Comparison of ENCODE assay signal across 14 cellular contexts in genomic region chr10:856405-857157, GRCh38.
DNase-seq lines count a peak whose midpoint lies in the region; ATAC-seq and TF ChIP-seq lines count a peak whose summit lies in the region.
"Had no signal": no experiment of that assay in that cellular context is flagged by ENCODE, and none has a peak within 500 bp of the region (broad histone marks: within the 10 kb centered on the region; RNA-seq: fewer than 3 reads in every experiment).

No MANE protein-coding gene starts in this region.

- no peak overlapping the region for H4K8ac ChIP-seq in mesenchymal stem cell (ENCODE audit: low read length)

- no peak overlapping the region for H3K4ac ChIP-seq in mesenchymal stem cell (ENCODE audit: low read depth in 1 of 2, low read length in 2 of 2)

- H3K4me1 Mint-ChIP-seq in activated naive CD8-positive, alpha-beta T cell treated with anti-CD3 and anti-CD28 coated beads, Interleukin-2, amount 10 ng/mL, durations not matched to agents 7 days and 5 days = peaks cover 19% of the 10 kb centered on the region

- TF ChIP-seq CTCF in cardiac muscle cell (IDR thresholded peaks at IDR 0.05; ENCODE audit: low read depth, low read length) (no peak), uterus (IDR thresholded peaks at IDR 0.05) (no peak)

- peak overlapping the region; percentile 42 for H3K27ac Mint-ChIP-seq in activated naive CD8-positive, alpha-beta T cell treated with anti-CD3 and anti-CD28 coated beads, Interleukin-2, amount 10 ng/mL, durations not matched to agents 7 days and 5 days

- peak overlapping the region; percentile 3 for H3K4me3 Mint-ChIP-seq in activated naive CD8-positive, alpha-beta T cell treated with anti-CD3 and anti-CD28 coated beads, Interleukin-2, amount 10 ng/mL, durations not matched to agents 7 days and 5 days

- H3K36me3 ChIP-seq in cardiac muscle cell (peaks cover 21% of the 10 kb centered on the region), mesenchymal stem cell (ENCODE audit: control insufficient read depth in 1 of 2, insufficient read depth in 2 of 2, low read depth in 1 of 2, low read length in 2 of 2) (peaks cover 13 to 66% of the 10 kb centered on the region in 2 experiments), uterus (no peaks in the 10 kb centered on the region)

- H3K27me3 ChIP-seq in cardiac muscle cell (no peaks in the 10 kb centered on the region), mesenchymal stem cell (ENCODE audit: control insufficient read depth in 1 of 2, insufficient read depth in 1 of 2, low read length in 2 of 2) (no peaks in the 10 kb centered on the region), uterus (no peaks in the 10 kb centered on the region)
- H3K27me3 ChIP-seq: dorsolateral prefrontal cortex, tibial artery had no signal

- H3K18ac ChIP-seq in mesenchymal stem cell (ENCODE audit: low read depth in 1 of 2, low read length in 2 of 2) = no peak overlapping the region

- H3K27ac ChIP-seq in cardiac muscle cell (peak overlapping the region; percentile 0), mesenchymal stem cell (ENCODE audit: low read length, poor library complexity, severe bottlenecking) (peak overlapping the region; percentile 85), uterus (peak overlapping the region; percentile 62 to 76)
- H3K27ac ChIP-seq: dorsolateral prefrontal cortex, tibial artery had no signal

- no peaks in the 10 kb centered on the region for H3K9me3 Mint-ChIP-seq in activated naive CD8-positive, alpha-beta T cell treated with anti-CD3 and anti-CD28 coated beads, Interleukin-2, amount 10 ng/mL, durations not matched to agents 7 days and 5 days

- intact Hi-C loops in cardiac septum (cut with DNase I) = no loop called here
- intact Hi-C loops in uterus (cut with DNase I; ENCODE audit: low total_unique reads) = no loop called here

- H2AFZ ChIP-seq in mesenchymal stem cell (ENCODE audit: low read depth, low read length) = no peak overlapping the region

- H3K4me2 ChIP-seq in mesenchymal stem cell (ENCODE audit: low read length, poor library complexity, severe bottlenecking) = peak overlapping the region; percentile 50

- no peak overlapping the region for H3K23ac ChIP-seq in mesenchymal stem cell (ENCODE audit: low read length in 2 of 2)

- ATAC-seq in activated naive CD8-positive, alpha-beta T cell treated with anti-CD3 and anti-CD28 coated beads, Interleukin-2, amount 10 ng/mL, durations not matched to agents 7 days and 5 days (ENCODE audit: low read depth) = peak; percentile 54
- no peak for ATAC-seq in GM19035 (IDR thresholded peaks at IDR 0.05; ENCODE audit: unreplicated experiment)

- H3K36me3 Mint-ChIP-seq in activated naive CD8-positive, alpha-beta T cell treated with anti-CD3 and anti-CD28 coated beads, Interleukin-2, amount 10 ng/mL, durations not matched to agents 7 days and 5 days = peaks cover 50% of the 10 kb centered on the region

- 89% methylated on average over 11 of the region's 11 CpGs for WGBS in mesenchymal stem cell

- H2BK5ac ChIP-seq in mesenchymal stem cell (ENCODE audit: low read depth, low read length, poor library complexity, severe bottlenecking) = no peak overlapping the region

- POLR2A ChIA-PET in activated naive CD8-positive, alpha-beta T cell treated with anti-CD3 and anti-CD28 coated beads, Interleukin-2, amount 10 ng/mL, durations not matched to agents 7 days and 5 days (lab: Charles Lee) = no interaction called here

- DNase-seq in cardiac muscle cell (ENCODE audit: low read depth in 1 of 2, low spot score in 1 of 2) = no peak
- DNase-seq in cardiac septum (ENCODE audit: low spot score) = no peak
- DNase-seq in activated naive CD8-positive, alpha-beta T cell treated with anti-CD3 and anti-CD28 coated beads, Interleukin-2, amount 10 ng/mL, durations not matched to agents 7 days and 5 days = no peak
- no peak for DNase-seq in mesenchymal stem cell
- peak; percentile 25 to 28 for DNase-seq in uterus
- DNase-seq in AG08396 (ENCODE audit: low spot score) = no peak
- no peak for DNase-seq in COLO829 (ENCODE audit: low spot score)
- DNase-seq: AML-193, amniotic stem cell, DMS79 treated with DMSO at 0.1 percent for 48 hours, dorsolateral prefrontal cortex, NCI-H2107, tibial artery had no signal

- peak overlapping the region; percentile 21 for H3K9ac ChIP-seq in mesenchymal stem cell (ENCODE audit: low read length)

- H3K4me1 ChIP-seq in cardiac muscle cell (ENCODE audit: low read depth) = peaks cover 9% of the 10 kb centered on the region
- H3K4me1 ChIP-seq in mesenchymal stem cell (ENCODE audit: control insufficient read depth, insufficient read depth, low read depth, low read length) = peaks cover 8% of the 10 kb centered on the region
- H3K4me1 ChIP-seq in uterus = peaks cover 0 to 5% of the 10 kb centered on the region in 2 donors
- H3K4me1 ChIP-seq: tibial artery had no signal

- peak overlapping the region in 1 of 2 experiments; percentile 30 for H3K14ac ChIP-seq in mesenchymal stem cell (ENCODE audit: low read length in 2 of 2)

- H3K9me3 ChIP-seq in cardiac muscle cell (ENCODE audit: low read depth) (no peaks in the 10 kb centered on the region), mesenchymal stem cell (ENCODE audit: control insufficient read depth, low read length) (peaks cover 14% of the 10 kb centered on the region), uterus (no peaks in the 10 kb centered on the region)
- H3K9me3 ChIP-seq: tibial artery had no signal

- H3K27me3 Mint-ChIP-seq in activated naive CD8-positive, alpha-beta T cell treated with anti-CD3 and anti-CD28 coated beads, Interleukin-2, amount 10 ng/mL, durations not matched to agents 7 days and 5 days = no peaks in the 10 kb centered on the region

- no peak overlapping the region for H4K91ac ChIP-seq in mesenchymal stem cell (ENCODE audit: low read length)

- H3K4me3 ChIP-seq in cardiac muscle cell (no peak overlapping the region), mesenchymal stem cell (ENCODE audit: insufficient read depth in 1 of 2, low read depth in 1 of 2, low read length in 2 of 2) (no peak overlapping the region), uterus (peak overlapping the region in 1 of 2 donors; percentile 4)
- H3K4me3 ChIP-seq: dorsolateral prefrontal cortex, tibial artery had no signal

- H2BK12ac ChIP-seq in mesenchymal stem cell (ENCODE audit: low read length in 2 of 2) = no peak overlapping the region

- H2BK120ac ChIP-seq in mesenchymal stem cell (ENCODE audit: low read depth, low read length) = no peak overlapping the region

- H3K79me1 ChIP-seq in mesenchymal stem cell (replicated peaks; ENCODE audit: low read length, poor library complexity, severe bottlenecking) = peaks cover 18% of the 10 kb centered on the region

- H2BK15ac ChIP-seq in mesenchymal stem cell (ENCODE audit: low read depth, poor library complexity, severe bottlenecking) = no peak overlapping the region

- peak overlapping the region; percentile 49 for H2AK5ac ChIP-seq in mesenchymal stem cell (ENCODE audit: low read length, severe bottlenecking)

- TF ChIP-seq POLR2A in uterus (IDR thresholded peaks at IDR 0.05) = no peak

Comparison
In these comparisons a context has a peak if more than half of its experiments do, and no peak if none do; other contexts are left out.
1. DNase-seq: peak in uterus (2 of 2); none in cardiac muscle cell (0 of 2), cardiac septum (single experiment), activated naive CD8-positive, alpha-beta T cell treated with anti-CD3 and anti-CD28 coated beads, Interleukin-2, amount 10 ng/mL, durations not matched to agents 7 days and 5 days (single experiment), mesenchymal stem cell (single experiment), AG08396 (single experiment) and COLO829 (single experiment).
2. H3K27ac ChIP-seq: peak in every context shown above with its lines; median percentile 85 in mesenchymal stem cell; 69 in uterus; 0 in cardiac muscle cell.